Comparison of ENCODE assay signal across 8 cellular contexts in the genomic region with DNA sequence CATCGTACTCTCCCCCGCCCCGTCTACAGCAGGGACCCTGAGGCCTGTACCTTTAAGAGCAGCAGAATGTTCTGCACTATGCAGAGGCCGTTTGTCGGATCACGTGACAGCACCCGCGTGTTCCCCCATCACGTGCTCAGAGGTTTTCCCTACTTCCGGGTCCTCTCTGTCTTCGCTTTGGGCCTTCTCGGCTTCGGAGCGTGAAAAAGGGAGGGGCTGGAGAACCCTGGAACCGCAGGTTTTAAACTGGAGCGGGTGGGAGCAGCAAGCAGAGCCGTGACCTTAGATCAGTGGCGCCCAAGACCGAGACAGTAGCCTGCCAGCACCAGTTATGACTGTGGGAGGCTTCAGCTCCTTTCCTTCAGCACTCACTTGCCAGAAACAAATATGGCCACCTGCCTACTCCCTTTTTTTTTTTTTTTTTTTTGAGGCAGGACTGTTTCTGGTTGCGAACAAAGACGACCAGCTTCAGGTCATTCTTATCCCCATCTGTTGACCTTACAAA. TPM values are rescaled to one million over a fixed set of nuclear protein-coding genes. Genes with fewer than 3 reads are reported as not detected.
A peak's percentile ranks its signal among the peaks of the same experiment; 100 is the strongest.
DNase-seq lines count a peak whose midpoint lies in the region; ATAC-seq and FAIRE-seq lines count a peak whose summit lies in the region.

A gene (minus strand): TSS at position 105 of the 505 bp plus-strand sequence. CDS start 315 bp downstream, outside the sequence.

- ATAC-seq in HG02981 (IDR thresholded peaks at IDR 0.05; ENCODE audit: unreplicated experiment) (peak; percentile 73), aorta (ENCODE audit: low FRiP score) (peak; percentile 97)

- 0% methylated on average over 21 of the region's 21 CpGs for WGBS in aorta, 2 donors

- intact Hi-C loops in aorta (cut with DNase I) = loop anchor here (5.0 kb wide), 2 partner anchors 45 to 60 kb away; a partner anchor contains a TSS

- H3K27me3 ChIP-seq in aorta (ENCODE audit: control insufficient read depth in 1 of 2, insufficient read depth in 2 of 2, low read length in 1 of 2) = no peaks in the 10 kb centered on the region

- H3K4me3 ChIP-seq in aorta (ENCODE audit: low read length in 2 of 2) = peak within 1 kb of the TSS; percentile 75 to 81

- peak within 1 kb of the TSS; percentile 59 to 95 for H3K27ac ChIP-seq in aorta (ENCODE audit: low read depth in 1 of 2, low read length in 2 of 2)

- no peaks in the 10 kb centered on the region for H3K9me3 ChIP-seq in aorta (ENCODE audit: control insufficient read depth, low read length)

- H3K36me3 ChIP-seq in aorta (ENCODE audit: control insufficient read depth in 1 of 2, insufficient read depth in 2 of 2, low read length in 1 of 2) = no peaks in the 10 kb centered on the region

- peak; percentile 78 for DNase-seq in GM18507 (ENCODE audit: extremely low spot score, insufficient read length, low read depth)
- DNase-seq in NCI-H2081 treated with DMSO at 0.1 percent for 48 hours (lab: John Stamatoyannopoulos, UW) = peak; percentile 87
- peak; percentile 86 for DNase-seq in T1000 (lab: John Stamatoyannopoulos, UW)
- peak; percentile 97 for DNase-seq in astrocyte of the hippocampus (ENCODE audit: low read depth, low spot score)
- peak; percentile 89 to 93 for DNase-seq in hippocampal formation (lab: John Stamatoyannopoulos, UW)
- peak; percentile 92 for DNase-seq in renal cortical epithelial cell (ENCODE audit: low read depth)
- peak; percentile 94 to 96 for DNase-seq in aorta

- peak; percentile 86 for FAIRE-seq in GM18507 (lab: Jason Lieb, UNC)

- H3K4me1 ChIP-seq in aorta (ENCODE audit: control insufficient read depth in 1 of 2, insufficient read depth in 2 of 2, low read length in 2 of 2) = no peaks in the 10 kb centered on the region

RNA-seq across cellular contexts. Expression of the gene that starts here (rescaled TPM):
- total RNA-seq in renal cortical epithelial cell = 21.5 and 27.3 TPM in 2 replicates
- total RNA-seq in aorta = 10 to 100 TPM; 15.6 to 27.2 TPM
- polyA plus RNA-seq in aorta = 10 to 100 TPM; 19.5 to 48.7 TPM

Comparison
In these comparisons a context has a peak if more than half of its experiments do, and no peak if none do; other contexts are left out.
1. Peak in every context shown above with its lines: DNase-seq, ATAC-seq, H3K4me3 ChIP-seq and H3K27ac ChIP-seq.